ENCODE assay signal across 12 cellular contexts in the genomic region with DNA sequence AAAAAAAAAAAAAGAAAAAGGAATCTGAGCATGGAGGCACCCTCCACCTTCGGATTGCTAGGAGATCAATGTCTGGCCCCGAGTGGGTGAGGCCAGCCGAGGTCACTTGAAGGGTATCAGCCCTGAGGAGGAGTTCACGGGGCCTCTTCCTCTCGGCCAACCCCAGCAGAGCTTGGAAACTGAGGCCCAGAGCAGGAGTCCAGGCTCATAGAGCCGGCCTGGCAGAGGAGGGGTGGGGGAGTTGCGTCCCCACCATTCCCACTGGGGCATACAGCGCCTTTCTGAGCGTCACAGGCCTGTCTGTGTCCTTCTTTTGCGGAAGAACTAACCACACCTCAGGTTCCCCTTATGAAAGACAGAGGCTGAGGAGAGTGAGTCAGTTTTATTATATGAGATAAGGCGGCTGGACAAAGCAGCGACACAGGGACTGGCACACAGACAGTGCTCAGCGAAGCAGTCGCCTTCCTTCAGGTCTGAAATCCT. TPM values are rescaled to one million over a fixed set of nuclear protein-coding genes. Genes with fewer than 3 reads are reported as not detected.
DNase-seq lines count a peak whose midpoint lies in the region; ATAC-seq and TF ChIP-seq lines count a peak whose summit lies in the region.
"Had no signal": no experiment of that assay in that cellular context is flagged by ENCODE, and none has a peak within 500 bp of the region (broad histone marks: within the 10 kb centered on the region; RNA-seq: fewer than 3 reads in every experiment).

No MANE protein-coding gene starts in this region.

- no peaks in the 10 kb centered on the region for H3K9me3 ChIP-seq in right lobe of liver

- TF ChIP-seq CTCF in astrocyte of the spinal cord (IDR thresholded peaks at IDR 0.05; ENCODE audit: low read depth, low read length) (no peak), right lobe of liver (IDR thresholded peaks at IDR 0.05) (no peak)

- ATAC-seq in right lobe of liver = peak in 3 of 4 donors; percentile 1 to 23 (median 16)
- no peak for ATAC-seq in GM21367 (IDR thresholded peaks at IDR 0.05; ENCODE audit: unreplicated experiment)
- ATAC-seq: GM12878 had no signal

- no peaks in the 10 kb centered on the region for H3K36me3 ChIP-seq in right lobe of liver
- H3K36me3 ChIP-seq in urinary bladder (ENCODE audit: insufficient read depth) = no peaks in the 10 kb centered on the region

- no peak for TF ChIP-seq POLR2A in right lobe of liver (IDR thresholded peaks at IDR 0.05)

- peak overlapping the region in 2 of 3 donors; percentile 33 to 40 for H3K27ac ChIP-seq in right lobe of liver
- peak overlapping the region; percentile 81 for H3K27ac ChIP-seq in urinary bladder (ENCODE audit: low read depth)
- H3K27ac ChIP-seq: 22Rv1 had no signal

- H3K4me3 ChIP-seq in astrocyte of the spinal cord (ENCODE audit: low read depth, low read length) (no peak overlapping the region), right lobe of liver (no peak overlapping the region), urinary bladder (ENCODE audit: low read depth, low read length) (no peak overlapping the region)
- H3K4me3 ChIP-seq: GM12878 had no signal

- 63% methylated on average over 12 of the region's 14 CpGs for WGBS in right lobe of liver (ENCODE audit: insufficient coverage, low coverage, low lambda C conversion rate, missing lambda C conversion rate)
- WGBS in urinary bladder = 73% methylated on average over 14 of the region's 14 CpGs

- intact Hi-C loops in right lobe of liver (cut with DNase I) = no loop called here

- peaks cover 2 to 34% (median 17%) of the 10 kb centered on the region in 4 donors for H3K4me1 ChIP-seq in right lobe of liver
- H3K4me1 ChIP-seq in urinary bladder (ENCODE audit: insufficient read depth) = peaks cover 2% of the 10 kb centered on the region

- in situ Hi-C loops in astrocyte of the spinal cord (cut with HindIII; ENCODE audit: low sequenced_read_pairs) = no loop called here

- peak; percentile 65 for DNase-seq in SIG-M5 treated with dmso at 0.1 percent for 504 hours (lab: John Stamatoyannopoulos, UW; ENCODE audit: unreplicated experiment)
- DNase-seq in SIG-M5 (lab: John Stamatoyannopoulos, UW) = no peak
- peak; percentile 56 for DNase-seq in astrocyte of the spinal cord (ENCODE audit: low read depth, low spot score)
- DNase-seq in right lobe of liver = no peak
- no peak for DNase-seq in HuH-7 (ENCODE audit: low spot score)
- no peak for DNase-seq in iPS-NIHi7 (ENCODE audit: extremely low spot score)
- DNase-seq: NCI-H2029 had no signal

- no peaks in the 10 kb centered on the region for H3K27me3 ChIP-seq in right lobe of liver

RNA-seq across cellular contexts. Expression of gene EPHA2, which starts 17.1 kb away (rescaled TPM):
- 10 to 100 TPM in 4 of 6 experiments, 1 to 10 TPM in 2; 6.0 to 14.7 (median 10.8) TPM for total RNA-seq in right lobe of liver
- total RNA-seq in urinary bladder = 11.3 TPM
- 16.2 TPM for polyA plus RNA-seq in urinary bladder
- total RNA-seq: activated CD8-positive, alpha-beta memory T cell treated with anti-CD3 and anti-CD28 coated beads for 36 hours had no signal

RNA-seq across cellular contexts. Expression of gene ARHGEF19, which starts 39.4 kb away (rescaled TPM):
- total RNA-seq in right lobe of liver (1 to 10 TPM in 4 of 6 experiments, under 1 TPM in 2; 0.31 to 2.8 (median 1.5) TPM), urinary bladder (6.9 TPM)
- polyA plus RNA-seq in urinary bladder = 15.2 TPM

Comparison
In these comparisons a context has a peak if more than half of its experiments do, and no peak if none do; other contexts are left out.
1. DNase-seq: peak in SIG-M5 treated with dmso at 0.1 percent for 504 hours (single experiment) and astrocyte of the spinal cord (single experiment); none in SIG-M5 (single experiment), right lobe of liver (0 of 3), HuH-7 (single experiment) and iPS-NIHi7 (single experiment).